Comparison of ENCODE assay signal across 22 cellular contexts in genomic region chr2:109123586-109124201, GRCh38.
"Had no signal": no experiment of that assay in that cellular context is flagged by ENCODE, and none has a peak within 500 bp of the region (broad histone marks: within the 10 kb centered on the region; RNA-seq: fewer than 3 reads in every experiment).

No MANE protein-coding gene starts in this region.

- H3K36me3 ChIP-seq: gastrocnemius medialis, heart right ventricle, left lung, lower lobe of right lung, pancreas, prostate gland, tibial nerve, upper lobe of right lung had no signal

- H3K4me1 ChIP-seq: gastrocnemius medialis, pancreas, prostate gland, testis had no signal

- H3K4me3 ChIP-seq: gastrocnemius medialis, heart right ventricle, left lung, lower lobe of right lung, pancreas, prostate gland, skin epidermis, testis, tibial nerve, upper lobe of right lung had no signal

- H3K27ac ChIP-seq: gastrocnemius medialis, heart right ventricle, left lung, lower lobe of right lung, pancreas, prostate gland, skin epidermis, testis, tibial nerve, upper lobe of right lung had no signal

- ATAC-seq: esophagus mucosa; gastrocnemius medialis; heart right ventricle; left lung; lower lobe of right lung; natural killer cell treated with Interleukin-12 subunit alpha and Interleukin-12 subunit beta and Interleukin-15 and Interleukin-18, amount 100 ng/mL, for 72 hours; pancreas; sciatic nerve; stimulated activated naive B cell treated with anti-CD40 and anti-IgM and Interleukin-4, amounts not matched to agents 10 μg/mL and 1 μg/mL and 100 μg/mL, for 72 hours; stimulated activated naive CD8-positive, alpha-beta T cell treated with anti-CD3 and anti-CD28 coated beads, Interleukin-15, amount 100 ng/mL, for 72 hours; upper lobe of right lung had no signal

- H3K9me3 ChIP-seq: gastrocnemius medialis, heart right ventricle, left lung, lower lobe of right lung, pancreas, prostate gland, testis, tibial nerve, upper lobe of right lung had no signal

- DNase-seq: effector memory CD4-positive, alpha-beta T cell; gastrocnemius medialis; heart right ventricle; hypothalamus; kidney glomerular epithelial cell; left lung; lower lobe of right lung; midbrain; occipital lobe; pancreas; stimulated activated CD4-positive, alpha-beta T cell treated with anti-CD3 and anti-CD28 coated beads, Interleukin-2, amount 100 ng/mL, for 24 hours; stimulated activated CD4-positive, alpha-beta T cell treated with anti-CD3 and anti-CD28 coated beads, Interleukin-4, amount 100 ng/mL, for 4 hours; stimulated activated naive B cell treated with anti-CD40 and anti-IgM and Interleukin-4, amounts not matched to agents 10 μg/mL and 1 μg/mL and 100 μg/mL, for 72 hours; stimulated activated naive CD8-positive, alpha-beta T cell treated with anti-CD3 and anti-CD28 coated beads, Interleukin-15, amount 100 ng/mL, for 72 hours; upper lobe of right lung had no signal
